2 cellular contexts compared by ENCODE assay signal in genomic region chr21:18954415-18954972, GRCh38.
TF ChIP-seq lines count a peak whose summit lies in the region.

No MANE protein-coding gene starts in this region.

TF ChIP-seq in liver, 16 proteins besides CTCF, POLR2A, EP300 and RAD21:
- TF ChIP-seq GABPA (IDR thresholded peaks at IDR 0.05 in 1 of 2, conservative IDR thresholded peaks at IDR 0.05 in 1 of 2) (no peak), SP1 (IDR thresholded peaks at IDR 0.05) (no peak), FOXA2 (IDR thresholded peaks at IDR 0.05) (no peak), NR2F2 (IDR thresholded peaks at IDR 0.05) (no peak), FOXA1 (IDR thresholded peaks at IDR 0.05) (no peak), JUND (IDR thresholded peaks at IDR 0.05) (no peak), HNF4A (conservative IDR thresholded peaks at IDR 0.05) (peak; percentile 37 to 44)
TF ChIP-seq in liver: peak in this region for 1.

TF ChIP-seq in HepG2, 621 proteins besides CTCF, POLR2A, EP300 and RAD21 (continued from another document):
- TF ChIP-seq SUZ12 (IDR thresholded peaks at IDR 0.05; ENCODE audit: low read depth, low read length) (no peak), ZNF234 (CRISPR knock-in tag; conservative IDR thresholded peaks at IDR 0.05) (no peak), ZNF296 (CRISPR knock-in tag; conservative IDR thresholded peaks at IDR 0.05) (no peak), ZBTB3 (CRISPR knock-in tag; IDR thresholded peaks at IDR 0.05; ENCODE audit: borderline replicate concordance, low read depth) (no peak), AFF4 (CRISPR knock-in tag; IDR thresholded peaks at IDR 0.05) (no peak), ARNT2 (CRISPR knock-in tag; IDR thresholded peaks at IDR 0.05; ENCODE audit: low read depth) (no peak), RARG (CRISPR knock-in tag; IDR thresholded peaks at IDR 0.05; ENCODE audit: low read depth) (no peak), SMARCE1 (IDR thresholded peaks at IDR 0.05; ENCODE audit: borderline replicate concordance) (no peak), UBTF (CRISPR knock-in tag; IDR thresholded peaks at IDR 0.05) (no peak), ZFX (CRISPR knock-in tag; IDR thresholded peaks at IDR 0.05; ENCODE audit: low read depth) (no peak), GLMP (CRISPR knock-in tag; IDR thresholded peaks at IDR 0.05; ENCODE audit: borderline replicate concordance) (no peak), ETV5 (CRISPR knock-in tag; IDR thresholded peaks at IDR 0.05; ENCODE audit: borderline replicate concordance) (no peak), ARID5B (CRISPR knock-in tag; IDR thresholded peaks at IDR 0.05) (no peak), SYNCRIP (IDR thresholded peaks at IDR 0.05; ENCODE audit: insufficient read depth, low read depth, low read length) (no peak), CREBL2 (CRISPR knock-in tag; IDR thresholded peaks at IDR 0.05; ENCODE audit: borderline replicate concordance) (no peak)
TF ChIP-seq in HepG2: peak in this region for 0.
